11 cellular contexts compared by ENCODE assay signal in genomic region chr12:50926415-50926814, GRCh38. TPM values are rescaled to one million over a fixed set of nuclear protein-coding genes. Genes with fewer than 3 reads are reported as not detected.
DNase-seq lines count a peak whose midpoint lies in the region; ATAC-seq and TF ChIP-seq lines count a peak whose summit lies in the region.
"Had no signal": no experiment of that assay in that cellular context is flagged by ENCODE, and none has a peak within 500 bp of the region (broad histone marks: within the 10 kb centered on the region; RNA-seq: fewer than 3 reads in every experiment).

No MANE protein-coding gene starts in this region.

- H3K79me2 ChIP-seq in Karpas-422 (ENCODE audit: low read length) (peaks cover 55% of the 10 kb centered on the region), neural cell (replicated peaks; ENCODE audit: insufficient read depth, low read length) (no peaks in the 10 kb centered on the region)

- POLR2A ChIA-PET in A673 (lab: Charles Lee; ENCODE audit: low non-redundant PET): no interaction called here

- H3K4me2 ChIP-seq in Karpas-422 (ENCODE audit: low read depth, low read length, poor library complexity, severe bottlenecking) (peak overlapping the region; percentile 97), neural cell (ENCODE audit: low read length) (no peak overlapping the region)

- H3K4me1 ChIP-seq in A673 (ENCODE audit: insufficient read depth, low read length, poor library complexity, severe bottlenecking) (peaks cover 41% of the 10 kb centered on the region), Karpas-422 (ENCODE audit: low read length) (peaks cover 72% of the 10 kb centered on the region), endodermal cell (ENCODE audit: control insufficient read depth, insufficient read depth, low read length) (no peaks in the 10 kb centered on the region)

- WGBS in endodermal cell (ENCODE audit: insufficient coverage in 1 of 2, insufficient read length in 1 of 2), 2 experiments: 92 to 100% methylated on average over 1 of the region's 1 CpG

- no TSS peak for BruUV-seq in A673 (replicated peaks; lab: Mats Ljungman, UMichigan)

- H3K36me3 ChIP-seq in A673 (ENCODE audit: insufficient read depth, low read length, poor library complexity, severe bottlenecking) (no peaks in the 10 kb centered on the region), Karpas-422 (ENCODE audit: insufficient read depth, low read length) (peaks cover 17% of the 10 kb centered on the region; the same call in 1 of the 2 replicates), endodermal cell (ENCODE audit: control insufficient read depth, insufficient read depth, low read length) (no peaks in the 10 kb centered on the region), neural cell (ENCODE audit: insufficient read depth, low read length) (no peaks in the 10 kb centered on the region)

- H4K20me1 ChIP-seq in Karpas-422 (ENCODE audit: insufficient read depth, low read depth, low read length): no peaks in the 10 kb centered on the region
- no peaks in the 10 kb centered on the region for H4K20me1 ChIP-seq in neural cell (ENCODE audit: insufficient read depth)

- H3K27me3 ChIP-seq in A673 (replicated peaks; ENCODE audit: insufficient read depth, low read depth, low read length, poor library complexity) (no peaks in the 10 kb centered on the region), Karpas-422 (ENCODE audit: low read length) (no peaks in the 10 kb centered on the region), endodermal cell (ENCODE audit: control insufficient read depth, insufficient read depth, low read length, poor library complexity, severe bottlenecking) (no peaks in the 10 kb centered on the region), neural cell (ENCODE audit: insufficient read depth, low read depth, low read length) (no peaks in the 10 kb centered on the region)

- peaks cover 2% of the 10 kb centered on the region for H3K27me3 Mint-ChIP-seq in endodermal cell (ENCODE audit: insufficient read depth)

- H3K36me3 Mint-ChIP-seq in endodermal cell (ENCODE audit: low read depth): peaks cover 4% of the 10 kb centered on the region

- H3K4me3 ChIP-seq in A673 (ENCODE audit: low read depth, low read length, poor library complexity, severe bottlenecking) (peak overlapping the region; percentile 59), Karpas-422 (ENCODE audit: low read length) (peak overlapping the region; percentile 93), endodermal cell (ENCODE audit: low read length) (no peak overlapping the region), neural cell (ENCODE audit: low read length) (no peak overlapping the region)

- H3K4me1 Mint-ChIP-seq in endodermal cell: peaks cover 29% of the 10 kb centered on the region

- ATAC-seq in left lobe of liver: no peak
- no peak for ATAC-seq in GM21528 (IDR thresholded peaks at IDR 0.05; ENCODE audit: low FRiP score, unreplicated experiment)

- TF ChIP-seq RAD21 in neural cell (conservative IDR thresholded peaks at IDR 0.05): no peak

- peak overlapping the region; percentile 93 for H3K9ac ChIP-seq in Karpas-422 (ENCODE audit: low read length)
- H3K9ac ChIP-seq in endodermal cell (ENCODE audit: extremely low read depth, low read length, poor library complexity, severe bottlenecking): no peak overlapping the region
- H3K9ac ChIP-seq in neural cell (ENCODE audit: low read length): no peak overlapping the region

- no peaks in the 10 kb centered on the region for H3K9me2 ChIP-seq in Karpas-422 (replicated peaks; ENCODE audit: insufficient read depth, low read length)
- H3K9me2 ChIP-seq in neural cell (ENCODE audit: insufficient read depth, low read length): no peaks in the 10 kb centered on the region

- H2AFZ ChIP-seq in Karpas-422 (ENCODE audit: low read length) (no peak overlapping the region), neural cell (ENCODE audit: low read depth, low read length) (no peak overlapping the region)

- DNase-seq in A673 (ENCODE audit: low spot score) (no peak), Karpas-422 (peak; percentile 67), endodermal cell (no peak), head of caudate nucleus (no peak), NCI-H1105 treated with DMSO at 0.1 percent for 48 hours (lab: John Stamatoyannopoulos, UW) (no peak), left lobe of liver (ENCODE audit: low spot score) (no peak)
- DNase-seq: DMS53; stimulated activated naive CD4-positive, alpha-beta T cell treated with Interleukin-2 at 50 U/mL for 16 hours had no signal

- no peak for TF ChIP-seq CTCF in A673 (conservative IDR thresholded peaks at IDR 0.05; ENCODE audit: low read depth, low read length)
- TF ChIP-seq CTCF in endodermal cell (conservative IDR thresholded peaks at IDR 0.05): no peak
- no peak for TF ChIP-seq CTCF in neural cell (IDR thresholded peaks at IDR 0.05; ENCODE audit: poor library complexity, severe bottlenecking)

- H3K27ac ChIP-seq in A673 (ENCODE audit: low read depth, low read length, poor library complexity, severe bottlenecking) (no peak overlapping the region), Karpas-422 (ENCODE audit: low read length) (peak overlapping the region; percentile 99), endodermal cell (ENCODE audit: low read depth, low read length) (no peak overlapping the region), neural cell (ENCODE audit: low read length) (no peak overlapping the region)

- CTCF ChIA-PET in A673 (lab: Charles Lee): no interaction called here

- no peak overlapping the region for H3K27ac Mint-ChIP-seq in endodermal cell

- intact Hi-C loops in A673 (cut with micrococcal nuclease; ENCODE audit: unreplicated experiment): no loop called here
- intact Hi-C loops in head of caudate nucleus (cut with DNase I): loop anchor here (10.0 kb wide), 2 partner anchors 58 to 98 kb away; partner anchors contain the start of gene SLC11A2

- no peaks in the 10 kb centered on the region for H3K9me3 Mint-ChIP-seq in endodermal cell
- H3K9me3 Mint-ChIP-seq: neural crest cell had no signal

- H3K9me3 ChIP-seq in A673 (ENCODE audit: low read depth, low read length, poor library complexity, severe bottlenecking) (no peaks in the 10 kb centered on the region), Karpas-422 (ENCODE audit: low read length) (no peaks in the 10 kb centered on the region), endodermal cell (ENCODE audit: control insufficient read depth, low read length) (no peaks in the 10 kb centered on the region), neural cell (ENCODE audit: low read length) (no peaks in the 10 kb centered on the region)

- TF ChIP-seq EP300 in neural cell (conservative IDR thresholded peaks at IDR 0.05; ENCODE audit: poor library complexity, severe bottlenecking): peak; percentile 81

- peak overlapping the region; percentile 59 for H3K4me3 Mint-ChIP-seq in endodermal cell
- H3K4me3 Mint-ChIP-seq: neural crest cell had no signal

- no peaks in the 10 kb centered on the region for H3F3A ChIP-seq in neural cell (ENCODE audit: insufficient read depth, low read length, poor library complexity, severe bottlenecking)

TF ChIP-seq in neural cell, 6 proteins besides CTCF, POLR2A, EP300 and RAD21:
- TF ChIP-seq EZH2 (IDR thresholded peaks at IDR 0.05; ENCODE audit: borderline replicate concordance, insufficient read depth, low read length, poor library complexity, severe bottlenecking) (no peak), SMC3 (conservative IDR thresholded peaks at IDR 0.05; ENCODE audit: poor library complexity) (no peak), POLR2AphosphoS5 (IDR thresholded peaks at IDR 0.05) (peak; percentile 89), TAF1 (IDR thresholded peaks at IDR 0.05; ENCODE audit: low read depth) (no peak), MXI1 (conservative IDR thresholded peaks at IDR 0.05; ENCODE audit: poor library complexity, severe bottlenecking) (no peak)
- TF ChIP-seq, protein P1, sequence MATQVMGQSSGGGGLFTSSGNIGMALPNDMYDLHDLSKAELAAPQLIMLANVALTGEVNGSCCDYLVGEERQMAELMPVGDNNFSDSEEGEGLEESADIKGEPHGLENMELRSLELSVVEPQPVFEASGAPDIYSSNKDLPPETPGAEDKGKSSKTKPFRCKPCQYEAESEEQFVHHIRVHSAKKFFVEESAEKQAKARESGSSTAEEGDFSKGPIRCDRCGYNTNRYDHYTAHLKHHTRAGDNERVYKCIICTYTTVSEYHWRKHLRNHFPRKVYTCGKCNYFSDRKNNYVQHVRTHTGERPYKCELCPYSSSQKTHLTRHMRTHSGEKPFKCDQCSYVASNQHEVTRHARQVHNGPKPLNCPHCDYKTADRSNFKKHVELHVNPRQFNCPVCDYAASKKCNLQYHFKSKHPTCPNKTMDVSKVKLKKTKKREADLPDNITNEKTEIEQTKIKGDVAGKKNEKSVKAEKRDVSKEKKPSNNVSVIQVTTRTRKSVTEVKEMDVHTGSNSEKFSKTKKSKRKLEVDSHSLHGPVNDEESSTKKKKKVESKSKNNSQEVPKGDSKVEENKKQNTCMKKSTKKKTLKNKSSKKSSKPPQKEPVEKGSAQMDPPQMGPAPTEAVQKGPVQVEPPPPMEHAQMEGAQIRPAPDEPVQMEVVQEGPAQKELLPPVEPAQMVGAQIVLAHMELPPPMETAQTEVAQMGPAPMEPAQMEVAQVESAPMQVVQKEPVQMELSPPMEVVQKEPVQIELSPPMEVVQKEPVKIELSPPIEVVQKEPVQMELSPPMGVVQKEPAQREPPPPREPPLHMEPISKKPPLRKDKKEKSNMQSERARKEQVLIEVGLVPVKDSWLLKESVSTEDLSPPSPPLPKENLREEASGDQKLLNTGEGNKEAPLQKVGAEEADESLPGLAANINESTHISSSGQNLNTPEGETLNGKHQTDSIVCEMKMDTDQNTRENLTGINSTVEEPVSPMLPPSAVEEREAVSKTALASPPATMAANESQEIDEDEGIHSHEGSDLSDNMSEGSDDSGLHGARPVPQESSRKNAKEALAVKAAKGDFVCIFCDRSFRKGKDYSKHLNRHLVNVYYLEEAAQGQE (IDR thresholded peaks at IDR 0.05; ENCODE audit: borderline replicate concordance): no peak

RNA-seq across cellular contexts. Expression of gene HIGD1C, which starts 25.9 kb away (rescaled TPM):
- not detected in 2 replicates for total RNA-seq in A673 (2021)
- not detected in 2 replicates for total RNA-seq in Karpas-422 (2014; rRNA removed; shearing (Covaris generic); ENCODE audit: low replicate concordance)
- not detected for total RNA-seq in endodermal cell
- polyA plus RNA-seq in endodermal cell (2013, experiment 1 of 2): not detected
- polyA plus RNA-seq in endodermal cell (2013, experiment 2 of 2): not detected
- polyA plus RNA-seq in neural cell: not detected in 2 replicates
- polyA minus RNA-seq in neural cell: not detected in 2 replicates
- not detected for total RNA-seq in left lobe of liver
- total RNA-seq: neural crest cell had no signal

Comparison
In these comparisons a context has a peak if more than half of its experiments do, and no peak if none do; other contexts are left out.
1. H3K4me3 ChIP-seq: peak in A673 (single experiment) and Karpas-422 (single experiment); none in endodermal cell (single experiment) and neural cell (single experiment).